ENCODE assay signal across 14 cellular contexts in the genomic region with DNA sequence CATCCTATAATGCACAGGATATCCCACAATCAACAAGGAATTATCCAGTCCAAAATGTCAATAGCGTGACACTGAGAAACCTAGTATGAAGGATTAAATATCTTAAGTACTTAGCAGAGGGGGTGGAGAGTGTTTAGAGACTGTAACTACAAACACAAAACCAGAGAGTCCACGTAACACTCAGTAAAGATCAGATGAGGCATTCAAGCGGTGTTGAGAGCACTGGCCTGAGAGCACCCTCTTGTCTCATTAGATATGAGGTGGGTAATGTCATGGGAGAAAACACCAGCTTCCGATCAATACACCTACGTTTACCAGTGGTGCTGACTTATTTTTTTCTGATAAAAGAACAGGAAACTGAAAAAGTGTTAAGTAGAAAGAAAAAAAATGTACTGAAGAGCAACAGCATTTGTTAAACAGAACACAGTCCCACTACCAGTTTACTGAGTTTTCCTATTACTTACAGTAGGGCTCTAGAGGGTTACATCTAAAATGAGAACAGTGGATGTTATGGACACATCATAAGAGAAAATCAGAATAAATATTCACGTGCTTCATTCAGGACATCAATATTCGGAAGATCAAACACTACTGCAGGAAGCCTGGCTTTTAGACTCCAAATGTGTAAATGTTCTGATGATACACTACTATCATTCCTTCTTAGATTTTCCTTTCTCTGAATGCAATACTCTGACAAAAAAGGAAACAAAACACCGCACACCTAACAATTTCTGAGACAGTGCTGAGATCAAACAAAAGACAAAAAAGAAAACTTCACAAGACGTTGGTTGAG. TPM values are rescaled to one million over a fixed set of nuclear protein-coding genes. Genes with fewer than 3 reads are reported as not detected.
DNase-seq lines count a peak whose midpoint lies in the region; ATAC-seq and TF ChIP-seq lines count a peak whose summit lies in the region.
"Had no signal": no experiment of that assay in that cellular context is flagged by ENCODE, and none has a peak within 500 bp of the region (broad histone marks: within the 10 kb centered on the region; RNA-seq: fewer than 3 reads in every experiment).

No MANE protein-coding gene starts in this region.

- CTCF ChIA-PET in activated CD8-positive, alpha-beta memory T cell treated with anti-CD3 and anti-CD28 coated beads, Interleukin-2, amount 10 ng/mL, durations not matched to agents 7 days and 5 days (lab: Charles Lee) = interaction anchor here (1.8 kb wide), 1 partner anchor 53 kb away, joined by 4 read pairs; no protein-coding TSS in a partner anchor

- H3K9me3 Mint-ChIP-seq in activated CD8-positive, alpha-beta memory T cell treated with anti-CD3 and anti-CD28 coated beads, Interleukin-2, amount 10 ng/mL, durations not matched to agents 7 days and 5 days (ENCODE audit: low read depth) = no peaks in the 10 kb centered on the region
- no peaks in the 10 kb centered on the region for H3K9me3 Mint-ChIP-seq in stimulated activated memory B cell treated with anti-CD40 and anti-IgM and Interleukin-4, amounts not matched to agents 10 μg/mL and 1 μg/mL and 100 μg/mL, for 72 hours

- no peak for DNase-seq in activated CD8-positive, alpha-beta memory T cell treated with anti-CD3 and anti-CD28 coated beads, Interleukin-2, amount 10 ng/mL, durations not matched to agents 7 days and 5 days
- DNase-seq in activated CD8-positive, alpha-beta memory T cell treated with anti-CD3 and anti-CD28 coated beads for 24 hours = no peak
- peak; percentile 45 for DNase-seq in activated CD4-positive, alpha-beta T cell treated with anti-CD3 and anti-CD28 coated beads for 48 hours
- DNase-seq in superior temporal gyrus (ENCODE audit: extremely low spot score) = peak; percentile 39
- no peak for DNase-seq in pons (ENCODE audit: low spot score)
- no peak for DNase-seq in germinal center (ENCODE audit: low spot score)
- DNase-seq: ACHN, amygdala, GF-D8, MV-4-11, pancreas had no signal

- peaks cover 6% of the 10 kb centered on the region for H3K36me3 Mint-ChIP-seq in activated CD8-positive, alpha-beta memory T cell treated with anti-CD3 and anti-CD28 coated beads, Interleukin-2, amount 10 ng/mL, durations not matched to agents 7 days and 5 days
- no peaks in the 10 kb centered on the region for H3K36me3 Mint-ChIP-seq in stimulated activated memory B cell treated with anti-CD40 and anti-IgM and Interleukin-4, amounts not matched to agents 10 μg/mL and 1 μg/mL and 100 μg/mL, for 72 hours

- WGBS in gastroesophageal sphincter (ENCODE audit: low coverage in 1 of 2), 2 donors = 52 to 61% methylated on average over 9 of the region's 9 CpGs

- peaks cover 0 to 55% (median 0%) of the 10 kb centered on the region in 3 donors for H3K4me1 ChIP-seq in gastroesophageal sphincter

- TF ChIP-seq EP300 in gastroesophageal sphincter (IDR thresholded peaks at IDR 0.05) = no peak

- TF ChIP-seq POLR2A in gastroesophageal sphincter (IDR thresholded peaks at IDR 0.05) = no peak

- no peak for TF ChIP-seq CTCF in gastroesophageal sphincter (IDR thresholded peaks at IDR 0.05)

- peak overlapping the region; percentile 9 to 96 (median 86) for H3K27ac ChIP-seq in gastroesophageal sphincter

- H3K4me3 Mint-ChIP-seq in activated CD8-positive, alpha-beta memory T cell treated with anti-CD3 and anti-CD28 coated beads, Interleukin-2, amount 10 ng/mL, durations not matched to agents 7 days and 5 days = peak overlapping the region; percentile 80
- no peak overlapping the region for H3K4me3 Mint-ChIP-seq in stimulated activated memory B cell treated with anti-CD40 and anti-IgM and Interleukin-4, amounts not matched to agents 10 μg/mL and 1 μg/mL and 100 μg/mL, for 72 hours

- peak overlapping the region; percentile 73 for H3K27ac Mint-ChIP-seq in activated CD8-positive, alpha-beta memory T cell treated with anti-CD3 and anti-CD28 coated beads, Interleukin-2, amount 10 ng/mL, durations not matched to agents 7 days and 5 days
- no peak overlapping the region for H3K27ac Mint-ChIP-seq in stimulated activated memory B cell treated with anti-CD40 and anti-IgM and Interleukin-4, amounts not matched to agents 10 μg/mL and 1 μg/mL and 100 μg/mL, for 72 hours

- H3K36me3 ChIP-seq in gastroesophageal sphincter = no peaks in the 10 kb centered on the region
- H3K36me3 ChIP-seq: pancreas had no signal

- H3K27me3 Mint-ChIP-seq in activated CD8-positive, alpha-beta memory T cell treated with anti-CD3 and anti-CD28 coated beads, Interleukin-2, amount 10 ng/mL, durations not matched to agents 7 days and 5 days = peaks cover 21% of the 10 kb centered on the region
- peaks cover 21% of the 10 kb centered on the region for H3K27me3 Mint-ChIP-seq in stimulated activated memory B cell treated with anti-CD40 and anti-IgM and Interleukin-4, amounts not matched to agents 10 μg/mL and 1 μg/mL and 100 μg/mL, for 72 hours

- H3K4me3 ChIP-seq in gastroesophageal sphincter = peak overlapping the region; percentile 74 to 93

- H3K27me3 ChIP-seq in gastroesophageal sphincter = no peaks in the 10 kb centered on the region
- H3K27me3 ChIP-seq: pancreas had no signal

- ATAC-seq in activated CD8-positive, alpha-beta memory T cell treated with anti-CD3 and anti-CD28 coated beads, Interleukin-2, amount 10 ng/mL, durations not matched to agents 7 days and 5 days = no peak
- no peak for ATAC-seq in gastroesophageal sphincter
- no peak for ATAC-seq in stimulated activated memory B cell treated with anti-CD40 and anti-IgM and Interleukin-4, amounts not matched to agents 10 μg/mL and 1 μg/mL and 100 μg/mL, for 72 hours
- ATAC-seq: HCT116, pancreas had no signal

- H3K4me1 Mint-ChIP-seq in activated CD8-positive, alpha-beta memory T cell treated with anti-CD3 and anti-CD28 coated beads, Interleukin-2, amount 10 ng/mL, durations not matched to agents 7 days and 5 days = peaks cover 31% of the 10 kb centered on the region
- H3K4me1 Mint-ChIP-seq in stimulated activated memory B cell treated with anti-CD40 and anti-IgM and Interleukin-4, amounts not matched to agents 10 μg/mL and 1 μg/mL and 100 μg/mL, for 72 hours = peaks cover 16% of the 10 kb centered on the region

- no peaks in the 10 kb centered on the region for H3K9me3 ChIP-seq in gastroesophageal sphincter
- H3K9me3 ChIP-seq: pancreas had no signal

RNA-seq across cellular contexts. Expression of a gene that starts 2.1 kb away (rescaled TPM):
- total RNA-seq in activated CD8-positive, alpha-beta memory T cell treated with anti-CD3 and anti-CD28 coated beads, Interleukin-2, amount 10 ng/mL, durations not matched to agents 7 days and 5 days = 1 to 10 TPM; 3.7 to 6.0 TPM
- total RNA-seq in gastroesophageal sphincter = 10 to 100 TPM in 2 of 4 donors, 1 to 10 TPM in 2; 7.5 to 25.5 (median 10.3) TPM

Comparison
In these comparisons a context has a peak if more than half of its experiments do, and no peak if none do; other contexts are left out.
1. DNase-seq: peak in activated CD4-positive, alpha-beta T cell treated with anti-CD3 and anti-CD28 coated beads for 48 hours (single experiment) and superior temporal gyrus (single experiment); none in activated CD8-positive, alpha-beta memory T cell treated with anti-CD3 and anti-CD28 coated beads, Interleukin-2, amount 10 ng/mL, durations not matched to agents 7 days and 5 days (single experiment), activated CD8-positive, alpha-beta memory T cell treated with anti-CD3 and anti-CD28 coated beads for 24 hours (single experiment), pons (single experiment) and germinal center (single experiment).